ENCODE assay signal across 8 cellular contexts in the genomic region with DNA sequence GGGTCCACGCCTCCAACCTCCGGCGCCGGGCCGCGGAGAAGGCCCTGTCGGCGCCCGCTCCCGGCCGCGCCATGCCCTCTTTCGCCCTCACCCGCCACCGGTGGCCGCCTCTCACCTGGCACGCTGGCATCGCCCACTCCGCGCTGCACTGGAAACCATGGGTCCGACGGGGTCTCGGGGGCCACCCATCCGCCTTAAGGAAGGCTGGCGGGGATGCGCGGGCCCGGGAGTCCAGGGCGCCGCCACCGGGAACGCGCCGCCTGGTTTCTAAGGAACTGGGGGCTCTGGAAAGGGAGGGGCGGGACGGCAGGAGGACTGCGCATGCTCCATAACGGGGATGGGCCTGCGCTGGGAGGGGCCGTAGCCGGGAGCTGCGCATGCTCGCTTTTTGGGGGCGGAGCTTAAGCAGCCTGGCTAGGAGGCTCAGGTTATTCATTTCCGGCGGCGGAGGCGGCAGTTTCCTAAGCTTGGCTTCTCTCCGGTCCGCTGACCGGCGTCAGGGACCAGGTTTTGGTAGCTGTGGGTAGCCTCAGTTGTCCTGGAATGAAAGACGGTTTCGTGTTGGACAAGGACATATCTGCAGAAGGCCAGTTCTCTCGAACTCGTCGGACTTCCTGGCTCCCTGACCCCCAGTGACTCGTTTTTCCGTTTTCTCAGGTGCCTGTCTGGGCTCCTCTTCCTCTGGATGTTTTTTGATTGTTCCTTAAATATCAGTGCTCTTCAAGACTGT. TPM values are rescaled to one million over a fixed set of nuclear protein-coding genes. Genes with fewer than 3 reads are reported as not detected.
DNase-seq lines count a peak whose midpoint lies in the region; ATAC-seq and TF ChIP-seq lines count a peak whose summit lies in the region.

Gene GFOD2 (minus strand): TSS at position 269 of the 730 bp plus-strand sequence. CDS start 33,601 bp downstream, outside the sequence.

- DNase-seq in C1 segment of cervical spinal cord (lab: John Stamatoyannopoulos, UW): peak; percentile 76 to 99 (median 94)
- peak; percentile 69 for DNase-seq in NCI-H748 treated with DMSO at 0.1 percent for 48 hours (lab: John Stamatoyannopoulos, UW)
- peak; percentile 97 to 99 for DNase-seq in activated CD4-positive, alpha-beta T cell treated with anti-CD3 and anti-CD28 coated beads, Interleukin-2, amount 50 U/mL, for 4 hours
- DNase-seq in dermis blood vessel endothelial cell: peak; percentile 98
- DNase-seq in stimulated activated CD4-positive, alpha-beta T cell treated with anti-CD3 and anti-CD28 coated beads, Interleukin-4, amount 100 ng/mL, for 24 hours: peak; percentile 99

- peak within 1 kb of the TSS; percentile 90 to 96 for H3K27ac ChIP-seq in liver (ENCODE audit: low read depth in 1 of 2, low read length in 2 of 2)

- no peak for TF ChIP-seq CTCF in liver (IDR thresholded peaks at IDR 0.05; ENCODE audit: low read depth, low read length, missing input control)

- peak within 1 kb of the TSS; percentile 84 to 88 (median 88) for H3K4me3 ChIP-seq in liver (ENCODE audit: low read depth in 1 of 3, low read length in 3 of 3)

- peak in 1 of 2 donors; percentile 36 for TF ChIP-seq RAD21 in liver (IDR thresholded peaks at IDR 0.05)

- 1% methylated on average over 59 of the region's 59 CpGs for WGBS in liver

- peak within 1 kb of the TSS; percentile 96 to 100 for H3K9ac ChIP-seq in liver (ENCODE audit: low read depth in 1 of 2, low read length in 2 of 2)

- H3K9me3 ChIP-seq in liver (ENCODE audit: control insufficient read depth in 4 of 4, low read length in 3 of 4): no peaks in the 10 kb centered on the region

- no peaks in the 10 kb centered on the region for H3K27me3 ChIP-seq in liver (ENCODE audit: control insufficient read depth in 4 of 4, insufficient read depth in 4 of 4, low read length in 3 of 4)

- ATAC-seq in GM19351 (IDR thresholded peaks at IDR 0.05; ENCODE audit: unreplicated experiment) (peak; percentile 80), HG03558 (IDR thresholded peaks at IDR 0.05; ENCODE audit: extremely low read depth, unreplicated experiment) (peak; percentile 56)

- H3K4me1 ChIP-seq in liver (ENCODE audit: control insufficient read depth in 4 of 4, insufficient read depth in 4 of 4, low read length in 3 of 4): peaks cover 2 to 48% (median 37%) of the 10 kb centered on the region in 4 donors

- H3K36me3 ChIP-seq in liver (ENCODE audit: control insufficient read depth in 4 of 4, insufficient read depth in 3 of 4, low read depth in 1 of 4, low read length in 3 of 4): peaks cover 0 to under 1% (median 0%) of the 10 kb centered on the region in 4 donors

TF ChIP-seq in liver, 16 proteins besides CTCF, POLR2A, EP300 and RAD21:
- TF ChIP-seq RXRA (IDR thresholded peaks at IDR 0.05) (peak in 1 of 2 donors; percentile 5), GABPA (IDR thresholded peaks at IDR 0.05 in 1 of 2, conservative IDR thresholded peaks at IDR 0.05 in 1 of 2) (peak in 1 of 2 donors; percentile 78), REST (IDR thresholded peaks at IDR 0.05) (peak; percentile 71), ZBTB33 (IDR thresholded peaks at IDR 0.05) (no peak), YY1 (IDR thresholded peaks at IDR 0.05) (peak; percentile 23), HNF4A (conservative IDR thresholded peaks at IDR 0.05) (peak in 1 of 2 donors; percentile 21), NR2F2 (IDR thresholded peaks at IDR 0.05) (peak; percentile 61), TAF1 (conservative IDR thresholded peaks at IDR 0.05) (peak; percentile 35), SP1 (IDR thresholded peaks at IDR 0.05) (peak; percentile 56), FOXA1 (IDR thresholded peaks at IDR 0.05) (no peak), MAX (IDR thresholded peaks at IDR 0.05) (peak; percentile 24), ATF3 (IDR thresholded peaks at IDR 0.05) (no peak), EGR1 (IDR thresholded peaks at IDR 0.05; ENCODE audit: low read depth in 2 of 2) (peak in 1 of 2 donors; percentile 16)
TF ChIP-seq in liver: peak in this region for 10.

RNA-seq across cellular contexts. Expression of gene GFOD2, which starts in this region (rescaled TPM):
- total RNA-seq in dermis blood vessel endothelial cell: 69.8 and 88.1 TPM in 2 replicates
- total RNA-seq in liver: 10 to 100 TPM; 12.7 to 48.8 TPM
- 10 to 100 TPM; 20.7 to 37.1 TPM for polyA plus RNA-seq in liver

Comparison
In these comparisons a context has a peak if more than half of its experiments do, and no peak if none do; other contexts are left out.
1. Peak in every context shown above with its lines: DNase-seq, ATAC-seq, H3K4me3 ChIP-seq and H3K27ac ChIP-seq.